ENCODE assay signal across 23 cellular contexts in genomic region chr7:149436358-149436757, GRCh38.
"Had no signal": no experiment of that assay in that cellular context is flagged by ENCODE, and none has a peak within 500 bp of the region (broad histone marks: within the 10 kb centered on the region; RNA-seq: fewer than 3 reads in every experiment).

No MANE protein-coding gene starts in this region.

- H3K27me3 ChIP-seq: MG63, SJSA1 had no signal

- H3K4me1 ChIP-seq: SJSA1 had no signal

- H3K9me3 ChIP-seq: MG63, SJSA1 had no signal

- H3K36me3 ChIP-seq: MG63 had no signal

- DNase-seq: IMR-90, Karpas-422, KG1, MG63, NCI-H1092, NCI-H1105 treated with DMSO at 0.1 percent for 48 hours, NCI-H1417 treated with DMSO at 0.1 percent for 48 hours, NCI-H146, NCI-H187, NCI-H2029, NCI-H2081 treated with DMSO at 0.1 percent for 48 hours, NCI-H2171, NCI-H226, NCI-H446, NCI-H510A, NCI-H524 treated with DMSO at 0.1 percent for 48 hours, NCI-H69, NCI-H774, Right ventricle myocardium superior, RPMI8226, SIG-M5 had no signal

- H3K4me3 ChIP-seq: MG63, SJSA1, SK-N-MC had no signal

- H3K27ac ChIP-seq: SJSA1, SK-N-MC had no signal
